Comparison of ENCODE assay signal across 13 cellular contexts in genomic region chr18:77811510-77811909, GRCh38.
A peak's percentile ranks its signal among the peaks of the same experiment; 100 is the strongest.
DNase-seq lines count a peak whose midpoint lies in the region; ATAC-seq and TF ChIP-seq lines count a peak whose summit lies in the region.
"Had no signal": no experiment of that assay in that cellular context is flagged by ENCODE, and none has a peak within 500 bp of the region (broad histone marks: within the 10 kb centered on the region; RNA-seq: fewer than 3 reads in every experiment).

No MANE protein-coding gene starts in this region.

- intact Hi-C loops in adrenal gland (cut with DNase I), result no loop called here
- intact Hi-C loops in CD8-positive, alpha-beta T cell (cut with DNase I, micrococcal nuclease), result no loop called here

- H3K4me3 ChIP-seq in BE2C (ENCODE audit: low read depth, low read length) (no peak overlapping the region), NB4 (ENCODE audit: low read depth, low read length) (no peak overlapping the region), adrenal gland (no peak overlapping the region)
- no peak overlapping the region for H3K4me3 ChIP-seq in CD8-positive, alpha-beta T cell (ENCODE audit: low read depth, low read length)
- H3K4me3 ChIP-seq: suprapubic skin had no signal

- POLR2A ChIA-PET in CD8-positive, alpha-beta T cell (lab: Charles Lee), result no interaction called here

- H3K27me3 ChIP-seq in BE2C, result no peaks in the 10 kb centered on the region
- H3K27me3 ChIP-seq in adrenal gland, result no peaks in the 10 kb centered on the region
- H3K27me3 ChIP-seq in CD8-positive, alpha-beta T cell (ENCODE audit: insufficient read depth, low read length), result no peaks in the 10 kb centered on the region
- H3K27me3 ChIP-seq: suprapubic skin had no signal

- CTCF ChIA-PET in CD8-positive, alpha-beta T cell (lab: Charles Lee), result no interaction called here

- no peak overlapping the region for H3K4me3 Mint-ChIP-seq in CD8-positive, alpha-beta T cell
- H3K4me3 Mint-ChIP-seq in activated T-cell treated with anti-CD3 and anti-CD28 coated beads, Interleukin-2, amount 50 U/mL, for 4 hours, result no peak overlapping the region
- H3K4me3 Mint-ChIP-seq: IgD-negative memory B cell had no signal

- WGBS in adrenal gland, 4 donors, result 21 to 34% (median 25%) methylated on average over 4 of the region's 4 CpGs

- H3K4me1 ChIP-seq in BE2C (no peaks in the 10 kb centered on the region), adrenal gland (replicated peaks in 1 of 2) (no peaks in the 10 kb centered on the region)
- H3K4me1 ChIP-seq in CD8-positive, alpha-beta T cell (ENCODE audit: insufficient read depth, low read length), result no peaks in the 10 kb centered on the region
- H3K4me1 ChIP-seq: suprapubic skin had no signal

- H3K36me3 ChIP-seq in BE2C (no peaks in the 10 kb centered on the region), adrenal gland (replicated peaks in 1 of 2) (no peaks in the 10 kb centered on the region)
- H3K36me3 ChIP-seq in CD8-positive, alpha-beta T cell (ENCODE audit: insufficient read depth, low read length), result no peaks in the 10 kb centered on the region
- H3K36me3 ChIP-seq: suprapubic skin had no signal

- no peak overlapping the region for H3K27ac ChIP-seq in adrenal gland
- H3K27ac ChIP-seq in CD8-positive, alpha-beta T cell (ENCODE audit: low read depth, low read length), result no peak overlapping the region
- H3K27ac ChIP-seq: suprapubic skin had no signal

- TF ChIP-seq POLR2A in NB4 (IDR thresholded peaks at IDR 0.05; ENCODE audit: extremely low read depth, insufficient read length) (no peak), adrenal gland (IDR thresholded peaks at IDR 0.05) (no peak)

- TF ChIP-seq CTCF in BE2C (IDR thresholded peaks at IDR 0.05; ENCODE audit: low read depth, low read length), result no peak
- TF ChIP-seq CTCF in NB4 (IDR thresholded peaks at IDR 0.05; ENCODE audit: low read depth, low read length), result no peak
- TF ChIP-seq CTCF in adrenal gland (IDR thresholded peaks at IDR 0.05), result no peak
- no peak for TF ChIP-seq CTCF in CD8-positive, alpha-beta T cell (IDR thresholded peaks at IDR 0.05)

- no peaks in the 10 kb centered on the region for H3K4me1 Mint-ChIP-seq in CD8-positive, alpha-beta T cell (ENCODE audit: low read depth)
- no peaks in the 10 kb centered on the region for H3K4me1 Mint-ChIP-seq in activated T-cell treated with anti-CD3 and anti-CD28 coated beads, Interleukin-2, amount 50 U/mL, for 4 hours (ENCODE audit: low read depth)
- H3K4me1 Mint-ChIP-seq: IgD-negative memory B cell had no signal

- no peak for ATAC-seq in CD8-positive, alpha-beta T cell
- ATAC-seq in activated T-cell treated with anti-CD3 and anti-CD28 coated beads, Interleukin-2, amount 50 U/mL, for 4 hours, result no peak

- no peak overlapping the region for H3K27ac Mint-ChIP-seq in CD8-positive, alpha-beta T cell
- H3K27ac Mint-ChIP-seq: IgD-negative memory B cell had no signal

- no peaks in the 10 kb centered on the region for H3K9me3 Mint-ChIP-seq in CD8-positive, alpha-beta T cell
- H3K9me3 Mint-ChIP-seq in activated T-cell treated with anti-CD3 and anti-CD28 coated beads, Interleukin-2, amount 50 U/mL, for 4 hours, result peaks cover 3% of the 10 kb centered on the region

- H3K9me3 ChIP-seq in BE2C (no peaks in the 10 kb centered on the region), adrenal gland (replicated peaks in 1 of 3) (no peaks in the 10 kb centered on the region)
- no peaks in the 10 kb centered on the region for H3K9me3 ChIP-seq in CD8-positive, alpha-beta T cell (ENCODE audit: low read length)

- in situ Hi-C loops in KBM-7 (cut with MboI; ENCODE audit: low pct_unique_long_range_greater_than_20kb, low sequenced_read_pairs), result no loop called here

- H3K27me3 Mint-ChIP-seq in CD8-positive, alpha-beta T cell (ENCODE audit: low read depth), result peaks cover 16% of the 10 kb centered on the region
- peaks cover 9% of the 10 kb centered on the region for H3K27me3 Mint-ChIP-seq in activated T-cell treated with anti-CD3 and anti-CD28 coated beads, Interleukin-2, amount 50 U/mL, for 4 hours (ENCODE audit: low read depth)
- H3K27me3 Mint-ChIP-seq: IgD-negative memory B cell had no signal

- peak; percentile 9 for DNase-seq in BE2C
- DNase-seq in NB4 (ENCODE audit: low read depth), result peak; percentile 11
- peak; percentile 98 for DNase-seq in NCI-H345 treated with DMSO at 0.1 percent for 48 hours (lab: John Stamatoyannopoulos, UW; ENCODE audit: unreplicated experiment)
- DNase-seq in adrenal gland, result peak in 5 of 7 donors; percentile 26 to 67 (median 40)
- no peak for DNase-seq in KBM-7
- no peak for DNase-seq in CD8-positive, alpha-beta T cell
- DNase-seq in DMS 273 (lab: John Stamatoyannopoulos, UW; ENCODE audit: unreplicated experiment), result no peak
- no peak for DNase-seq in activated T-cell treated with anti-CD3 and anti-CD28 coated beads, Interleukin-2, amount 50 U/mL, for 4 hours
- DNase-seq: NCI-H226, posterior cingulate gyrus, Right ventricle myocardium superior had no signal

- no peaks in the 10 kb centered on the region for H3K36me3 Mint-ChIP-seq in CD8-positive, alpha-beta T cell
- no peaks in the 10 kb centered on the region for H3K36me3 Mint-ChIP-seq in activated T-cell treated with anti-CD3 and anti-CD28 coated beads, Interleukin-2, amount 50 U/mL, for 4 hours (ENCODE audit: insufficient read depth)
- H3K36me3 Mint-ChIP-seq: IgD-negative memory B cell had no signal

Comparison
In these comparisons a context has a peak if more than half of its experiments do, and no peak if none do; other contexts are left out.
1. DNase-seq: peak in BE2C (single experiment), NB4 (single experiment), NCI-H345 treated with DMSO at 0.1 percent for 48 hours (single experiment) and adrenal gland (5 of 7); none in KBM-7 (single experiment), CD8-positive, alpha-beta T cell (0 of 7), DMS 273 (single experiment) and activated T-cell treated with anti-CD3 and anti-CD28 coated beads, Interleukin-2, amount 50 U/mL, for 4 hours (single experiment).